ENCODE assay signal across 27 cellular contexts in the genomic region with DNA sequence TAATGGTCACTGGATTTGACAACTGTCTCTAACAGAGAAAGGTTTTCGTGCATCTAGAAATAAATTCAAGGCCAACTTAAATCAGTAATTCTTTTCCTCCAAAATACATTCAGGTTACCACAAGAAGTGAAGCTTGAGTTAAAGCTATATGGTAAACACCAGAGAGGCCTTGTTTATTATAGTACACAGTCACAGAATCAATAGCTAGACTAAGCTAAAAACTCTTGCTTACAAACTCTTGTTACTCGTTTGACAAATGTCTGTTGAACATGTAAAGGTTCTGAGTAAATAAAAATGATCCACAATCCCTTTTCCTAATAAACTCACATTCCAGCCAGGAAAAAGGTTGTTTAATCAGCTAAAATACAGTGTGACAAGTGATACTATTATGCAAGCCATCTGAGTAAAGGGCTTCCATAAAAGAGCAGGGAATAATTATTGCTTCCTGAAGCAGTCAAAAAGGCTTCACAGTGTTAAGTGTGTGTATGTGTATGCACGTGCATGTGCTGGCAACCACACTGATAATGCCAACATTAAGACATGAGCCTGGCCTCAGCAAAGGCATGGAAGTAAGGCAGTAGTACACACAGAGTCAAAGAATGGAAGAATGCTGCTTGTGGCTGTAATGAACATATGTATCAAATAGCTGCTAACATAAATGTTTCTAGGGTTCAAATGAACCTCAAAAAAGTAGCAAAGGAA. TPM values are rescaled to one million over a fixed set of nuclear protein-coding genes. Genes with fewer than 3 reads are reported as not detected.
DNase-seq lines count a peak whose midpoint lies in the region; ATAC-seq, FAIRE-seq and TF ChIP-seq lines count a peak whose summit lies in the region.
"Had no signal": no experiment of that assay in that cellular context is flagged by ENCODE, and none has a peak within 500 bp of the region (broad histone marks: within the 10 kb centered on the region; RNA-seq: fewer than 3 reads in every experiment).

No MANE protein-coding gene starts in this region.

- H3K9me3 Mint-ChIP-seq in brain: no peaks in the 10 kb centered on the region
- no peaks in the 10 kb centered on the region for H3K9me3 Mint-ChIP-seq in nephron
- H3K9me3 Mint-ChIP-seq: activated CD4-positive, alpha-beta T cell treated with anti-CD3 and anti-CD28 coated beads, Interleukin-2, amount 10 ng/mL, durations not matched to agents 7 days and 5 days; activated naive CD4-positive, alpha-beta T cell treated with anti-CD3 and anti-CD28 coated beads, Interleukin-2, amount 50 U/mL, for 24 hours; activated T-helper 1 cell treated with anti-CD3 and anti-CD28 coated beads, Interleukin-12 subunit alpha, Interleukin-12 subunit beta, Interleukin-2, Interleukin-4 antibody, amounts not matched to agents 30 ng/mL and 10 ng/mL and 1 ng/mL, durations not matched to agents 14 hours and 24 hours and 36 hours; memory B cell; naive B cell had no signal

- in situ Hi-C loops in gastrocnemius medialis (cut with MboI; ENCODE audit: low sequenced_read_pairs in 4 of 4): no loop called here

- H3K4me1 ChIP-seq in gastrocnemius medialis (peaks cover 26 to 47% of the 10 kb centered on the region in 2 donors), foreskin keratinocyte (no peaks in the 10 kb centered on the region)
- H3K4me1 ChIP-seq: Peyer's patch, SJCRH30 had no signal

- H3K27me3 ChIP-seq in gastrocnemius medialis: no peaks in the 10 kb centered on the region
- no peaks in the 10 kb centered on the region for H3K27me3 ChIP-seq in foreskin keratinocyte
- H3K27me3 ChIP-seq: Peyer's patch, SJCRH30, spleen, tibial artery had no signal

- H3K27ac ChIP-seq in gastrocnemius medialis: no peak overlapping the region
- no peak overlapping the region for H3K27ac ChIP-seq in foreskin keratinocyte
- H3K27ac ChIP-seq: 22Rv1, Peyer's patch, SJCRH30, tibial artery had no signal

- H3K4me1 Mint-ChIP-seq in brain (peaks cover 53% of the 10 kb centered on the region), nephron (peaks cover 20% of the 10 kb centered on the region)

- no peak for TF ChIP-seq POLR2A in gastrocnemius medialis (IDR thresholded peaks at IDR 0.05)

- H3K27me3 Mint-ChIP-seq in brain: no peaks in the 10 kb centered on the region
- no peaks in the 10 kb centered on the region for H3K27me3 Mint-ChIP-seq in nephron (ENCODE audit: low read depth)
- H3K27me3 Mint-ChIP-seq: activated CD4-positive, alpha-beta T cell treated with anti-CD3 and anti-CD28 coated beads, Interleukin-2, amount 10 ng/mL, durations not matched to agents 7 days and 5 days; activated naive CD4-positive, alpha-beta T cell treated with anti-CD3 and anti-CD28 coated beads, Interleukin-2, amount 50 U/mL, for 24 hours; memory B cell; naive B cell had no signal

- H3K4me3 Mint-ChIP-seq in brain: peak overlapping the region in 1 of 5 experiments; percentile 5
- no peak overlapping the region for H3K4me3 Mint-ChIP-seq in nephron
- H3K4me3 Mint-ChIP-seq: activated CD4-positive, alpha-beta T cell treated with anti-CD3 and anti-CD28 coated beads, Interleukin-2, amount 10 ng/mL, durations not matched to agents 7 days and 5 days; activated naive CD4-positive, alpha-beta T cell treated with anti-CD3 and anti-CD28 coated beads, Interleukin-2, amount 50 U/mL, for 24 hours; activated T-helper 1 cell treated with anti-CD3 and anti-CD28 coated beads, Interleukin-12 subunit alpha, Interleukin-12 subunit beta, Interleukin-2, Interleukin-4 antibody, amounts not matched to agents 30 ng/mL and 10 ng/mL and 1 ng/mL, durations not matched to agents 14 hours and 24 hours and 36 hours; memory B cell; naive B cell had no signal

- intact Hi-C loops in gastrocnemius medialis (cut with DNase I; ENCODE audit: low total_unique reads): no loop called here

- H3K36me3 Mint-ChIP-seq in brain: peaks cover 39% of the 10 kb centered on the region
- peaks cover 48% of the 10 kb centered on the region for H3K36me3 Mint-ChIP-seq in nephron (ENCODE audit: low read depth)

- H3K36me3 ChIP-seq in gastrocnemius medialis: no peaks in the 10 kb centered on the region

- DNase-seq in DMS153 (lab: John Stamatoyannopoulos, UW) (peak; percentile 10), DMS153 treated with DMSO at 0.1 percent for 48 hours (lab: John Stamatoyannopoulos, UW; ENCODE audit: unreplicated experiment) (no peak), LNCaP clone FGC (ENCODE audit: low read depth) (peak; percentile 27), frontal cortex (ENCODE audit: low spot score in 2 of 2) (no peak), gastrocnemius medialis (no peak), foreskin keratinocyte (no peak)
- DNase-seq: activated CD4-positive, alpha-beta T cell treated with anti-CD3 and anti-CD28 coated beads, Interleukin-2, amount 10 ng/mL, durations not matched to agents 7 days and 5 days; anterior cingulate cortex; effector CD4-positive, alpha-beta T cell; foreskin fibroblast; naive B cell; NCI-H2227 treated with DMSO at 0.1 percent for 48 hours; NK-92 treated with Interleukin-12 subunit alpha and Interleukin-12 subunit beta, amount 100 ng/mL, for 24 hours; Peyer's patch; SJCRH30; spleen; stimulated activated CD4-positive, alpha-beta T cell treated with anti-CD3 and anti-CD28 coated beads, Interleukin-4, amount 100 ng/mL, for 1 hour; stimulated activated naive CD4-positive, alpha-beta T cell treated with Interleukin-2 at 50 U/mL for 16 hours; tibial artery had no signal

- no peaks in the 10 kb centered on the region for H3K9me3 ChIP-seq in gastrocnemius medialis
- H3K9me3 ChIP-seq: Peyer's patch, SJCRH30, spleen, tibial artery had no signal

- H3K27ac Mint-ChIP-seq in brain: peak overlapping the region in 4 of 5 experiments; percentile 22 to 84 (median 40)
- peak overlapping the region; percentile 68 to 91 (median 74) for H3K27ac Mint-ChIP-seq in nephron
- H3K27ac Mint-ChIP-seq: activated CD4-positive, alpha-beta T cell treated with anti-CD3 and anti-CD28 coated beads, Interleukin-2, amount 10 ng/mL, durations not matched to agents 7 days and 5 days had no signal

- ATAC-seq in gastrocnemius medialis (no peak), foreskin keratinocyte (no peak)

- H3K4me3 ChIP-seq in LNCaP clone FGC (ENCODE audit: low read depth, low read length): no peak overlapping the region
- H3K4me3 ChIP-seq in gastrocnemius medialis: no peak overlapping the region
- H3K4me3 ChIP-seq: K562, Peyer's patch, SJCRH30, tibial artery had no signal

- TF ChIP-seq CTCF in LNCaP clone FGC (IDR thresholded peaks at IDR 0.05; ENCODE audit: control insufficient read depth, extremely low read depth, insufficient read depth) (no peak), brain (conservative IDR thresholded peaks at IDR 0.05) (no peak), nephron (IDR thresholded peaks at IDR 0.05; ENCODE audit: unreplicated experiment in 3 of 3) (no peak), gastrocnemius medialis (IDR thresholded peaks at IDR 0.05 in 4 of 5, conservative IDR thresholded peaks at IDR 0.05 in 1 of 5) (no peak), foreskin keratinocyte (conservative IDR thresholded peaks at IDR 0.05) (no peak)

- FAIRE-seq in frontal cortex (lab: Jason Lieb, UNC): no peak
- FAIRE-seq: keratinocyte had no signal

RNA-seq across cellular contexts. Expression of a gene that starts 12.8 kb away (rescaled TPM):
- polyA plus RNA-seq in brain (ENCODE audit: insufficient read depth, low read depth, low replicate concordance) (8.9 TPM), foreskin keratinocyte (3.6 TPM in 2 replicates)
- total RNA-seq in frontal cortex (52.2 TPM), gastrocnemius medialis (10 to 100 TPM; 26.5 to 52.4 (median 40.6) TPM), foreskin keratinocyte (36.0 and 39.9 TPM in 2 replicates)

Comparison
In these comparisons a context has a peak if more than half of its experiments do, and no peak if none do; other contexts are left out.
1. DNase-seq: peak in DMS153 (single experiment) and LNCaP clone FGC (single experiment); none in DMS153 treated with DMSO at 0.1 percent for 48 hours (single experiment), frontal cortex (0 of 2), gastrocnemius medialis (0 of 2) and foreskin keratinocyte (0 of 2).